ENCODE assay signal across 12 cellular contexts in the genomic region with DNA sequence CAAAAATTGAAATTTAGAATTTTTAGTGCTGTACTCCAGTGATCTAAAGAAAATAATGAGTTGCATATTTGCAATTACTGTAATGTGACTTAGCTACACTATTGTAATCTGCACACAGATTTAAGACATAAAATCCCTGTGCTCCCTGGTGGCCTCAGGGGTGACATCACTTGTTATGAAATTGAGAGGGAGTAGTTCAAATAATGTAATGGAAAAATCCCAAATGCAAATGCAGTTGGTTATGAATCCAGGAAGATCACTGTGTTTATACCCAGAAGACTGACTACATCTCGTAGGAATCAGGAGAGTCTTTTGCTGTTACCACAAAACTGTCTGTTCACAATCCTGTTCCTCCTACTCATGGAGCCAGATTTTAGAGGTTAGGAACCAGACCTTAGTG.
DNase-seq lines count a peak whose midpoint lies in the region; ATAC-seq lines count a peak whose summit lies in the region.
"Had no signal": no experiment of that assay in that cellular context is flagged by ENCODE, and none has a peak within 500 bp of the region (broad histone marks: within the 10 kb centered on the region; RNA-seq: fewer than 3 reads in every experiment).

No MANE protein-coding gene starts in this region.

- H3K4me3 ChIP-seq in SK-N-MC, result no peak overlapping the region
- H3K4me3 ChIP-seq: lung had no signal

- DNase-seq in AG20443 (ENCODE audit: low spot score) (peak; percentile 78), SK-N-MC (ENCODE audit: low read depth, low spot score) (peak; percentile 16), fibroblast of the conjunctiva (ENCODE audit: low read depth) (peak; percentile 50), sciatic nerve (ENCODE audit: low spot score) (peak; percentile 73), DMS53 (lab: John Stamatoyannopoulos, UW) (no peak), NCI-H526 (lab: John Stamatoyannopoulos, UW) (no peak), posterior cingulate gyrus (no peak), NCI-H1436 treated with DMSO at 0.1 percent for 48 hours (lab: John Stamatoyannopoulos, UW) (no peak)
- DNase-seq: activated CD8-positive, alpha-beta T cell treated with anti-CD3 and anti-CD28 coated beads, Interleukin-2, amount 10 ng/mL, durations not matched to agents 7 days and 5 days; activated gamma-delta T cell treated with Interleukin-2 at 50 U/mL for 16 hours; glutamatergic neuron had no signal

- no peak overlapping the region for H3K9ac ChIP-seq in SK-N-MC (ENCODE audit: insufficient read length)

- intact Hi-C loops in sciatic nerve (cut with DNase I), result no loop called here
- intact Hi-C loops in posterior cingulate gyrus (cut with DNase I), result no loop called here

- ATAC-seq in sciatic nerve, result peak; percentile 92
- ATAC-seq: activated CD8-positive, alpha-beta T cell treated with anti-CD3 and anti-CD28 coated beads, Interleukin-2, amount 10 ng/mL, durations not matched to agents 7 days and 5 days had no signal

- no peaks in the 10 kb centered on the region for H3K9me3 ChIP-seq in SK-N-MC (ENCODE audit: low read depth, low read length)

- no peaks in the 10 kb centered on the region for H3K36me3 ChIP-seq in SK-N-MC (ENCODE audit: insufficient read depth, low read length)

- H3K27ac ChIP-seq in SK-N-MC, result no peak overlapping the region

Comparison
In these comparisons a context has a peak if more than half of its experiments do, and no peak if none do; other contexts are left out.
1. DNase-seq: peak in AG20443 (single experiment), SK-N-MC (single experiment), fibroblast of the conjunctiva (single experiment) and sciatic nerve (single experiment); none in DMS53 (single experiment), NCI-H526 (0 of 2), posterior cingulate gyrus (0 of 10) and NCI-H1436 treated with DMSO at 0.1 percent for 48 hours (single experiment).